Comparison of ENCODE assay signal across 18 cellular contexts in genomic region chrX:18076434-18076833, GRCh38.
DNase-seq lines count a peak whose midpoint lies in the region; ATAC-seq, FAIRE-seq and TF ChIP-seq lines count a peak whose summit lies in the region.
"Had no signal": no experiment of that assay in that cellular context is flagged by ENCODE, and none has a peak within 500 bp of the region (broad histone marks: within the 10 kb centered on the region; RNA-seq: fewer than 3 reads in every experiment).

No MANE protein-coding gene starts in this region.

- H3K4me2 ChIP-seq in A549 = no peak overlapping the region
- H3K4me2 ChIP-seq: BLaER1 had no signal

- CTCF ChIA-PET in A549 (lab: Yijun Ruan, JAX) = no interaction called here

- no peak overlapping the region for H3K4me3 Mint-ChIP-seq in progenitor cell of endocrine pancreas (ENCODE audit: low read depth)
- H3K4me3 Mint-ChIP-seq: CD14-positive monocyte; CD4-positive, alpha-beta memory T cell; GM23338; IgD-negative memory B cell had no signal

- H3K9me3 Mint-ChIP-seq in progenitor cell of endocrine pancreas (ENCODE audit: low read depth) = peaks cover 33% of the 10 kb centered on the region
- H3K9me3 Mint-ChIP-seq: GM23338 had no signal

- H3K4me1 Mint-ChIP-seq in progenitor cell of endocrine pancreas (ENCODE audit: low read depth) = no peaks in the 10 kb centered on the region
- H3K4me1 Mint-ChIP-seq: CD14-positive monocyte; CD4-positive, alpha-beta memory T cell; IgD-negative memory B cell had no signal

- no peak for TF ChIP-seq RAD21 in A549 (conservative IDR thresholded peaks at IDR 0.05 in 1 of 2, IDR thresholded peaks at IDR 0.05 in 1 of 2)

- no peak for ATAC-seq in A549
- ATAC-seq: HCT116, HepG2 had no signal

- no peak overlapping the region for H3K4me3 ChIP-seq in A549
- H3K4me3 ChIP-seq: BLaER1, GM23338 had no signal

- TF ChIP-seq CTCF in A549 (IDR thresholded peaks at IDR 0.05) (no peak), progenitor cell of endocrine pancreas (IDR thresholded peaks at IDR 0.05; ENCODE audit: unreplicated experiment) (no peak)

- H3K27ac Mint-ChIP-seq in progenitor cell of endocrine pancreas = peak overlapping the region; percentile 18
- H3K27ac Mint-ChIP-seq: CD14-positive monocyte; CD4-positive, alpha-beta memory T cell; GM23338; IgD-negative memory B cell had no signal

- no peak for TF ChIP-seq EP300 in A549 (IDR thresholded peaks at IDR 0.05)

- DNase-seq in NCI-H2107 treated with DMSO at 0.1 percent for 48 hours (lab: John Stamatoyannopoulos, UW; ENCODE audit: unreplicated experiment) = peak; percentile 44
- DNase-seq in NCI-H2107 (lab: John Stamatoyannopoulos, UW) = no peak
- no peak for DNase-seq in A549 (ENCODE audit: low read depth in 1 of 2, low spot score in 1 of 2)
- DNase-seq in NCI-H69 (lab: John Stamatoyannopoulos, UW) = peak; percentile 8
- no peak for DNase-seq in progenitor cell of endocrine pancreas (ENCODE audit: low spot score, unreplicated experiment)
- DNase-seq in D341Med (ENCODE audit: low spot score) = no peak
- no peak for DNase-seq in NOMO-1 treated with dmso at 0.1 percent for 144 hours (lab: John Stamatoyannopoulos, UW; ENCODE audit: unreplicated experiment)
- DNase-seq: CD4-positive, alpha-beta memory T cell; DMS79 treated with DMSO at 0.1 percent for 48 hours; GF-D8 had no signal

- no peaks in the 10 kb centered on the region for H3K27me3 Mint-ChIP-seq in progenitor cell of endocrine pancreas
- H3K27me3 Mint-ChIP-seq: CD4-positive, alpha-beta memory T cell; IgD-negative memory B cell had no signal

- POLR2A ChIA-PET in A549 (lab: Yijun Ruan, JAX) = no interaction called here

- peaks cover 6% of the 10 kb centered on the region for H3K36me3 Mint-ChIP-seq in progenitor cell of endocrine pancreas (ENCODE audit: insufficient read depth)
- H3K36me3 Mint-ChIP-seq: CD14-positive monocyte; CD4-positive, alpha-beta memory T cell; IgD-negative memory B cell had no signal

- no peak for TF ChIP-seq POLR2A in A549 (IDR thresholded peaks at IDR 0.05; ENCODE audit: low read length)

- H3K4me1 ChIP-seq in A549 = no peaks in the 10 kb centered on the region
- H3K4me1 ChIP-seq: BLaER1 had no signal

- H3K27ac ChIP-seq in A549 = no peak overlapping the region
- H3K27ac ChIP-seq: 22Rv1, BLaER1 had no signal

- FAIRE-seq in A549 (lab: Jason Lieb, UNC) = no peak
- FAIRE-seq: H54, HepG2 had no signal

- H3K9me3 ChIP-seq in A549 = no peaks in the 10 kb centered on the region
- H3K9me3 ChIP-seq: BLaER1 had no signal

TF ChIP-seq in A549, 52 proteins besides CTCF, POLR2A, EP300 and RAD21:
- TF ChIP-seq ZFP36 (IDR thresholded peaks at IDR 0.05; ENCODE audit: borderline replicate concordance, partially characterized antibody) (no peak), ZC3H11A (IDR thresholded peaks at IDR 0.05) (peak; percentile 50)

Comparison
In these comparisons a context has a peak if more than half of its experiments do, and no peak if none do; other contexts are left out.
1. DNase-seq: peak in NCI-H2107 treated with DMSO at 0.1 percent for 48 hours (single experiment) and NCI-H69 (single experiment); none in NCI-H2107 (single experiment), A549 (0 of 2), progenitor cell of endocrine pancreas (single experiment), D341Med (single experiment) and NOMO-1 treated with dmso at 0.1 percent for 144 hours (single experiment).